15 cellular contexts compared by ENCODE assay signal in the genomic region with DNA sequence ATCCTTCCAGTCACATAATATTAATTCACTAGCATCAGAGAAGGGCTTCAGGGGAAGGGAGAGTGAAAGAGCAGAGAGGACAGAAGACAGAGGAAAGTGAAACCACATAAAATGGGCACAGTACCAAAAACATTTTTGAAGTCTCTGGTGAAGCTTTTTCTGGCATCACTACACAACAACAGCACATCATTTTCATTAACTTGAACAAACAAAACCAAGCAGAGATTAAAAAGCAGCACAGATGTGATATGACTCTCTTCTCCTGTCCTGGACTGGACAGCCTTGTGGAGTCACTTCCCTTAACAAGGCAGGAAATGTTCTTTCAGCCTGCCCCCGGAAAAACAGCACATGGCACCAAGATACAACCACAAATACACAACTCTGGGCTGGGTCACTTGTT.
A peak's percentile ranks its signal among the peaks of the same experiment; 100 is the strongest.
DNase-seq lines count a peak whose midpoint lies in the region; ATAC-seq and TF ChIP-seq lines count a peak whose summit lies in the region.
"Had no signal": no experiment of that assay in that cellular context is flagged by ENCODE, and none has a peak within 500 bp of the region (broad histone marks: within the 10 kb centered on the region; RNA-seq: fewer than 3 reads in every experiment).

No MANE protein-coding gene starts in this region.

- no peak overlapping the region for H3K18ac ChIP-seq in trophoblast cell (ENCODE audit: low read length)

- no peak overlapping the region for H3K4me3 Mint-ChIP-seq in endothelial cell (ENCODE audit: unreplicated experiment)
- H3K4me3 Mint-ChIP-seq in activated CD8-positive, alpha-beta memory T cell treated with anti-CD3 and anti-CD28 coated beads, Interleukin-2, amount 10 ng/mL, durations not matched to agents 7 days and 5 days, result no peak overlapping the region

- H3K27ac Mint-ChIP-seq in endothelial cell (ENCODE audit: unreplicated experiment), result no peak overlapping the region
- H3K27ac Mint-ChIP-seq in activated CD8-positive, alpha-beta memory T cell treated with anti-CD3 and anti-CD28 coated beads, Interleukin-2, amount 10 ng/mL, durations not matched to agents 7 days and 5 days, result no peak overlapping the region

- no peaks in the 10 kb centered on the region for H3K36me3 Mint-ChIP-seq in endothelial cell (ENCODE audit: low read depth, unreplicated experiment)
- H3K36me3 Mint-ChIP-seq in activated CD8-positive, alpha-beta memory T cell treated with anti-CD3 and anti-CD28 coated beads, Interleukin-2, amount 10 ng/mL, durations not matched to agents 7 days and 5 days, result no peaks in the 10 kb centered on the region

- no peak overlapping the region for H3K4ac ChIP-seq in trophoblast cell (ENCODE audit: low read depth, low read length)

- no peak for TF ChIP-seq CTCF in endothelial cell (IDR thresholded peaks at IDR 0.05; ENCODE audit: unreplicated experiment)
- no peak for TF ChIP-seq CTCF in tibial nerve (IDR thresholded peaks at IDR 0.05)

- peak; percentile 70 for DNase-seq in HS-5 (ENCODE audit: low read depth)
- peak; percentile 83 for DNase-seq in adipocyte (ENCODE audit: low read depth)
- peak; percentile 49 for DNase-seq in foreskin melanocyte
- no peak for DNase-seq in trophoblast cell
- DNase-seq in endothelial cell (ENCODE audit: low spot score), result no peak
- DNase-seq in tibial nerve (ENCODE audit: low spot score in 2 of 2), result no peak
- no peak for DNase-seq in activated CD8-positive, alpha-beta memory T cell treated with anti-CD3 and anti-CD28 coated beads, Interleukin-2, amount 10 ng/mL, durations not matched to agents 7 days and 5 days
- DNase-seq: activated CD4-positive, CD25-positive, alpha-beta regulatory T cell treated with anti-CD3 and anti-CD28 coated beads, Interleukin-2, amount 50 U/mL, for 72 hours; activated gamma-delta T cell; islet precursor cell; KBM-7; NCI-H510A; tibial artery had no signal

- H2AK5ac ChIP-seq in trophoblast cell (ENCODE audit: low read length), result no peak overlapping the region

- H3K9me3 ChIP-seq in adipocyte (ENCODE audit: control insufficient read depth, low read length), result no peaks in the 10 kb centered on the region
- H3K9me3 ChIP-seq in skeletal muscle satellite cell (replicated peaks; ENCODE audit: low read length), result no peaks in the 10 kb centered on the region
- no peaks in the 10 kb centered on the region for H3K9me3 ChIP-seq in trophoblast cell (ENCODE audit: insufficient read depth, low read depth, low read length)
- no peaks in the 10 kb centered on the region for H3K9me3 ChIP-seq in tibial nerve
- H3K9me3 ChIP-seq: tibial artery had no signal

- ATAC-seq in activated CD8-positive, alpha-beta memory T cell treated with anti-CD3 and anti-CD28 coated beads, Interleukin-2, amount 10 ng/mL, durations not matched to agents 7 days and 5 days, result no peak

- peaks cover 8% of the 10 kb centered on the region for H3K4me1 ChIP-seq in adipocyte (ENCODE audit: control insufficient read depth, insufficient read depth, low read length)
- H3K4me1 ChIP-seq in skeletal muscle satellite cell (ENCODE audit: control insufficient read depth, insufficient read depth, low read length), result peaks cover 18% of the 10 kb centered on the region
- H3K4me1 ChIP-seq in trophoblast cell (ENCODE audit: control insufficient read depth in 1 of 2, insufficient read depth in 2 of 2, low read length in 2 of 2), result no peaks in the 10 kb centered on the region
- H3K4me1 ChIP-seq in tibial nerve, result peaks cover 0 to 10% (median 0%) of the 10 kb centered on the region in 4 donors
- H3K4me1 ChIP-seq: parathyroid adenoma had no signal

- H3K36me3 ChIP-seq in adipocyte (ENCODE audit: control insufficient read depth, insufficient read depth, low read length, severe bottlenecking), result no peaks in the 10 kb centered on the region
- no peaks in the 10 kb centered on the region for H3K36me3 ChIP-seq in skeletal muscle satellite cell (ENCODE audit: insufficient read depth, low read length)
- H3K36me3 ChIP-seq in trophoblast cell (ENCODE audit: control insufficient read depth in 1 of 2, insufficient read depth in 2 of 2, low read length in 2 of 2), result no peaks in the 10 kb centered on the region
- H3K36me3 ChIP-seq in tibial nerve, result no peaks in the 10 kb centered on the region
- H3K36me3 ChIP-seq: tibial artery had no signal

- CTCF ChIA-PET in activated CD8-positive, alpha-beta memory T cell treated with anti-CD3 and anti-CD28 coated beads, Interleukin-2, amount 10 ng/mL, durations not matched to agents 7 days and 5 days (lab: Charles Lee), result no interaction called here

- H3K79me2 ChIP-seq in trophoblast cell (ENCODE audit: control insufficient read depth, insufficient read depth, low read length, poor library complexity), result no peaks in the 10 kb centered on the region
- H3K79me2 ChIP-seq: parathyroid adenoma had no signal

- H2BK12ac ChIP-seq in trophoblast cell (ENCODE audit: low read length), result no peak overlapping the region

- H3K4me3 ChIP-seq in adipocyte (ENCODE audit: low read length) (peak overlapping the region; percentile 55), skeletal muscle satellite cell (ENCODE audit: low read length) (peak overlapping the region; percentile 34), trophoblast cell (ENCODE audit: low read depth, low read length) (no peak overlapping the region), tibial nerve (no peak overlapping the region)
- H3K4me3 ChIP-seq: tibial artery had no signal

- H3K27me3 Mint-ChIP-seq in endothelial cell (ENCODE audit: unreplicated experiment), result peaks cover 5% of the 10 kb centered on the region
- no peaks in the 10 kb centered on the region for H3K27me3 Mint-ChIP-seq in activated CD8-positive, alpha-beta memory T cell treated with anti-CD3 and anti-CD28 coated beads, Interleukin-2, amount 10 ng/mL, durations not matched to agents 7 days and 5 days

- H3K4me1 Mint-ChIP-seq in endothelial cell (ENCODE audit: unreplicated experiment), result peaks cover 3% of the 10 kb centered on the region
- no peaks in the 10 kb centered on the region for H3K4me1 Mint-ChIP-seq in activated CD8-positive, alpha-beta memory T cell treated with anti-CD3 and anti-CD28 coated beads, Interleukin-2, amount 10 ng/mL, durations not matched to agents 7 days and 5 days

- no peaks in the 10 kb centered on the region for H3K9me3 Mint-ChIP-seq in endothelial cell (ENCODE audit: unreplicated experiment)
- peaks cover 5% of the 10 kb centered on the region for H3K9me3 Mint-ChIP-seq in activated CD8-positive, alpha-beta memory T cell treated with anti-CD3 and anti-CD28 coated beads, Interleukin-2, amount 10 ng/mL, durations not matched to agents 7 days and 5 days (ENCODE audit: low read depth)

- no peak overlapping the region for H4K91ac ChIP-seq in trophoblast cell (ENCODE audit: low read depth, low read length)

- H3K27ac ChIP-seq in trophoblast cell (ENCODE audit: low read depth, low read length) (no peak overlapping the region), tibial nerve (peak overlapping the region in 2 of 4 donors; percentile 11 to 46)
- H3K27ac ChIP-seq: parathyroid adenoma, tibial artery had no signal

- WGBS in trophoblast cell (ENCODE audit: extremely low coverage, insufficient coverage, insufficient read length), result no CpG with 5 or more reads among the region's 1 CpG
- 32 to 35% methylated on average over 1 of the region's 1 CpG for WGBS in tibial nerve, 2 donors

- no peak overlapping the region for H4K12ac ChIP-seq in trophoblast cell (ENCODE audit: low read depth, low read length)

- H2AFZ ChIP-seq in trophoblast cell (ENCODE audit: insufficient read depth, low read length, poor library complexity), result no peak overlapping the region
- H2AFZ ChIP-seq: parathyroid adenoma had no signal

- peak overlapping the region; percentile 63 for H3K4me2 ChIP-seq in skeletal muscle satellite cell (ENCODE audit: low read length)
- no peak overlapping the region for H3K4me2 ChIP-seq in trophoblast cell (ENCODE audit: low read length)

- H3K27me3 ChIP-seq in adipocyte (replicated peaks; ENCODE audit: control insufficient read depth, insufficient read depth, low read length) (no peaks in the 10 kb centered on the region), skeletal muscle satellite cell (ENCODE audit: control insufficient read depth, insufficient read depth, low read length) (no peaks in the 10 kb centered on the region), trophoblast cell (ENCODE audit: insufficient read depth, low read length) (no peaks in the 10 kb centered on the region), tibial nerve (no peaks in the 10 kb centered on the region)
- H3K27me3 ChIP-seq: tibial artery had no signal

- H2BK5ac ChIP-seq in trophoblast cell (ENCODE audit: low read depth, low read length, poor library complexity), result no peak overlapping the region

- H3K79me1 ChIP-seq in trophoblast cell (ENCODE audit: low read length), result no peaks in the 10 kb centered on the region

- peak in 1 of 2 donors; percentile 16 for TF ChIP-seq EP300 in tibial nerve (IDR thresholded peaks at IDR 0.05)

- TF ChIP-seq POLR2A in tibial nerve (IDR thresholded peaks at IDR 0.05), result no peak

- H3K14ac ChIP-seq in trophoblast cell (ENCODE audit: low read length), result no peak overlapping the region

- H4K8ac ChIP-seq in trophoblast cell (ENCODE audit: low read depth, low read length), result no peak overlapping the region

- no peak overlapping the region for H2BK120ac ChIP-seq in trophoblast cell (ENCODE audit: insufficient read depth, low read length, poor library complexity)

- H3K9ac ChIP-seq in adipocyte (ENCODE audit: low read length) (peak overlapping the region; percentile 7), skeletal muscle satellite cell (ENCODE audit: low read depth, low read length) (peak overlapping the region; percentile 24), trophoblast cell (ENCODE audit: low read length) (no peak overlapping the region)
- H3K9ac ChIP-seq: parathyroid adenoma had no signal

- no peak overlapping the region for H3K23ac ChIP-seq in trophoblast cell (ENCODE audit: low read length)

Comparison
In these comparisons a context has a peak if more than half of its experiments do, and no peak if none do; other contexts are left out.
1. DNase-seq: peak in HS-5 (single experiment), adipocyte (single experiment) and foreskin melanocyte (single experiment); none in trophoblast cell (0 of 2), endothelial cell (single experiment), tibial nerve (0 of 2) and activated CD8-positive, alpha-beta memory T cell treated with anti-CD3 and anti-CD28 coated beads, Interleukin-2, amount 10 ng/mL, durations not matched to agents 7 days and 5 days (single experiment).
2. H3K4me3 ChIP-seq: peak in adipocyte (single experiment) and skeletal muscle satellite cell (single experiment); none in trophoblast cell (single experiment) and tibial nerve (0 of 4).